In genomic region chr11:134240592-134240991, GRCh38 we compare ENCODE assay signal across 11 cellular contexts. TPM values are rescaled to one million over a fixed set of nuclear protein-coding genes. Genes with fewer than 3 reads are reported as not detected.
"Had no signal": no experiment of that assay in that cellular context is flagged by ENCODE, and none has a peak within 500 bp of the region (broad histone marks: within the 10 kb centered on the region; RNA-seq: fewer than 3 reads in every experiment).

No MANE protein-coding gene starts in this region.

- ATAC-seq: GM23338, HCT116 had no signal

- H3K4me2 ChIP-seq: GM23338 had no signal

- H3K4me3 ChIP-seq: GM23248, GM23338, HAP-1 had no signal

- H2AFZ ChIP-seq: GM23248, GM23338 had no signal

- H3K27ac ChIP-seq: GM23248 had no signal

- DNase-seq: GM23248, GOT3, H7, H9, HCEC 1CT, HFFc6 had no signal

- FAIRE-seq: H1, H54 had no signal

- H3K9ac ChIP-seq: GM23248 had no signal

- H3K4me1 ChIP-seq: HAP-1 had no signal

- H3K9me3 ChIP-seq: HAP-1 had no signal

RNA-seq across cellular contexts. Expression of gene GLB1L3, which starts 35.6 kb away (rescaled TPM):
- total RNA-seq: GM23248, HFFc6 had no signal
- polyA plus RNA-seq: GM23248 had no signal
